1 cellular context compared by ENCODE assay signal in the genomic region with DNA sequence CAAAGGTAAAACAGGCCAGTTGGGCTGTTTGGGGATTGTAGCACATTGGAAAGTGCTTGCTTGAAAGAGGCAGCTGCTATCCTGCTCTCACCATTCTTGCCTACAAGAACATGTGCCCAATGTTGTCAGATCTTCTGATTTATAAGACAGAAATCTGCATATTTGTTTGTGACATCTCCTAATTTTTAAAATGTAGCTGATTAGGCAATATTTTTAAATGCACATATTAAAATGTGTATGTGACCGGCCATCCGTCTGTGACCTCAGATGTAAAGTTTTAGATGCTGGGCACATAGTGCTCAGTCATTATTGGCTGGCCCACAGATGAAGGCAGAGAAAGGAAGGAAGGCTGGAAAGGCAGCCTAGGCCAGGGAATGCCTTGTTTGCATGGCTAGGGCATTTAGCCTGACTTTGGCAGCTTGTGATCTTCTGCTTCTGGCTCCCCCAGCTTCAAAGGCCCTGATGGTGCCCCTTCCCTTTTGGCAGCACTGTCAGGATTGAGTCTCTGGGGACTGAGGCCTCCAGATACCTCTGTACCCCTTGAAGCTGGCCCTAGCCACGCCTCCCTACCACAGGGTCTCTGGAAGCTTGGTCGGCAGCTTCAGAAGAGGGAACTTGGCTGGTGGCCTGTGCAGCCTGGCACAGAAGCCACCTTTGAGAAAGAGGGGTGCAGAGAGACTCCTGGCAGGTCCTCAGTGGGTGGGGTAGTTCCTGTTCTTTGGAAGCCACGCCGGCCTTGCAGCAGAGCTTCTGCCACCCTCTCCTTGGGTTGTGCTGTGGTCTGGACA.
TF ChIP-seq lines count a peak whose summit lies in the region.

No MANE protein-coding gene starts in this region.

TF ChIP-seq in HepG2, 621 proteins besides CTCF, POLR2A, EP300 and RAD21:
- TF ChIP-seq MAFK (conservative IDR thresholded peaks at IDR 0.05 in 1 of 2, IDR thresholded peaks at IDR 0.05 in 1 of 2; ENCODE audit: low read length in 2 of 2) (peak; percentile 67 to 81), KLF12 (CRISPR knock-in tag; IDR thresholded peaks at IDR 0.05; ENCODE audit: borderline replicate concordance) (no peak), MAFF (IDR thresholded peaks at IDR 0.05; ENCODE audit: low read depth, low read length) (peak; percentile 61; the same call in 1 of the 2 replicates)
- TF ChIP-seq, protein P1, sequence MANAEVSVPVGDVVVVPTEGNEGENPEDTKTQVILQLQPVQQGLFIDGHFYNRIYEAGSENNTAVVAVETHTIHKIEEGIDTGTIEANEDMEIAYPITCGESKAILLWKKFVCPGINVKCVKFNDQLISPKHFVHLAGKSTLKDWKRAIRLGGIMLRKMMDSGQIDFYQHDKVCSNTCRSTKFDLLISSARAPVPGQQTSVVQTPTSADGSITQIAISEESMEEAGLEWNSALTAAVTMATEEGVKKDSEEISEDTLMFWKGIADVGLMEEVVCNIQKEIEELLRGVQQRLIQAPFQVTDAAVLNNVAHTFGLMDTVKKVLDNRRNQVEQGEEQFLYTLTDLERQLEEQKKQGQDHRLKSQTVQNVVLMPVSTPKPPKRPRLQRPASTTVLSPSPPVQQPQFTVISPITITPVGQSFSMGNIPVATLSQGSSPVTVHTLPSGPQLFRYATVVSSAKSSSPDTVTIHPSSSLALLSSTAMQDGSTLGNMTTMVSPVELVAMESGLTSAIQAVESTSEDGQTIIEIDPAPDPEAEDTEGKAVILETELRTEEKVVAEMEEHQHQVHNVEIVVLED (CRISPR knock-in tag; IDR thresholded peaks at IDR 0.05; ENCODE audit: borderline replicate concordance) = no peak
- TF ChIP-seq, protein P2, sequence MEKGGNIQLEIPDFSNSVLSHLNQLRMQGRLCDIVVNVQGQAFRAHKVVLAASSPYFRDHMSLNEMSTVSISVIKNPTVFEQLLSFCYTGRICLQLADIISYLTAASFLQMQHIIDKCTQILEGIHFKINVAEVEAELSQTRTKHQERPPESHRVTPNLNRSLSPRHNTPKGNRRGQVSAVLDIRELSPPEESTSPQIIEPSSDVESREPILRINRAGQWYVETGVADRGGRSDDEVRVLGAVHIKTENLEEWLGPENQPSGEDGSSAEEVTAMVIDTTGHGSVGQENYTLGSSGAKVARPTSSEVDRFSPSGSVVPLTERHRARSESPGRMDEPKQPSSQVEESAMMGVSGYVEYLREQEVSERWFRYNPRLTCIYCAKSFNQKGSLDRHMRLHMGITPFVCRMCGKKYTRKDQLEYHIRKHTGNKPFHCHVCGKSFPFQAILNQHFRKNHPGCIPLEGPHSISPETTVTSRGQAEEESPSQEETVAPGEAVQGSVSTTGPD (CRISPR knock-in tag; IDR thresholded peaks at IDR 0.05) = no peak
